8 cellular contexts compared by ENCODE assay signal in the genomic region with DNA sequence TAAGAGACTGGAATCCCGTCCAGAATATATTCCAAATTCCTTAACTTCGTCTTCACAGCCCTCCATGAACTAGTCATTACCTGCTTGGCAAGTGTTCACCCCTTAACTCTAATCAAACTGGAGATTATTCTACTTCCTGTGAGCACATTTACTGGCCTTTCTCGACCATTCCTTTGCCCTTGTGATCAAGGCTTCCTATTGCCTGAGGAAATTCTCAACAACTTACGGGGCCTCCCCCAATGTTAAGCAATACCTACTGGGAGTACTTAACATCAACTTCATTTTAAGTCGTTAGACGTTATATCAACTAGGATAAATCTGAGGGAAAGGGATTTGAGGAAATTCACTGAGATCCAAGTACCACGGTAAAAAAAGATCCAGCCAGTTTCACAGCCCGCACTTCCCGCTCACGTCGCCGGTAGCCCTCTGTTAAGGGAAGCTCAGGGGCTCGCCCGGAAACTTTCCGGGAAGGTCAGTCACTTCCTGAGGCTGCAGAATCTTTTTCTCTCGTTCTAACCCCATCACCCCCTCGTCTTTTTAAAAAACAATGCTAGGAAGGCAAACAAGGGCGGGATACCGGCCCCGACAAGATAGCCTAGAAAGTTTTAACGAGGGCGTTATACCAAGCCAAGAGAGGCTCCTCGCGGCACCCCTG. TPM values are rescaled to one million over a fixed set of nuclear protein-coding genes. Genes with fewer than 3 reads are reported as not detected.
A peak's percentile ranks its signal among the peaks of the same experiment; 100 is the strongest.
DNase-seq lines count a peak whose midpoint lies in the region; ATAC-seq, FAIRE-seq and TF ChIP-seq lines count a peak whose summit lies in the region.

No MANE protein-coding gene starts in this region.

- FAIRE-seq in GM12891 (lab: Jason Lieb, UNC), result peak; percentile 9
- FAIRE-seq in H1 (lab: Jason Lieb, UNC), result no peak

- H3K4ac ChIP-seq in H1 (replicated peaks; ENCODE audit: insufficient read length, low read depth, low read length), result peak overlapping the region; percentile 66

- H2BK5ac ChIP-seq in H1 (ENCODE audit: low read depth, low read length), result peak overlapping the region; percentile 99

- H3K36me3 Mint-ChIP-seq in naive B cell, result no peaks in the 10 kb centered on the region

- H3K9me3 ChIP-seq in SJSA1 (replicated peaks), result no peaks in the 10 kb centered on the region
- no peaks in the 10 kb centered on the region for H3K9me3 ChIP-seq in H1 (ENCODE audit: insufficient read depth in 2 of 2, low read depth in 1 of 2, low read length in 1 of 2)

- WGBS in H1 (ENCODE audit: extremely low coverage in 1 of 2, insufficient coverage in 1 of 2, insufficient read length in 1 of 2, insufficient replicate concordance in 2 of 2, low coverage in 1 of 2, low lambda C conversion rate in 2 of 2, missing lambda C conversion rate in 1 of 2), 2 experiments, result 2% methylated on average over 24 of the region's 24 CpGs; no CpG with 5 or more reads in 1 of the 2 experiments

- peaks cover 25 to 27% of the 10 kb centered on the region in 2 experiments for H4K20me1 ChIP-seq in H1 (replicated peaks in 1 of 2; ENCODE audit: control insufficient read depth in 1 of 2, insufficient read depth in 2 of 2, low read length in 2 of 2)

- H3K27me3 Mint-ChIP-seq in naive B cell, result no peaks in the 10 kb centered on the region

- H3K9me3 Mint-ChIP-seq in naive B cell, result no peaks in the 10 kb centered on the region

- peak overlapping the region; percentile 89 for H3K4me3 ChIP-seq in SJSA1
- H3K4me3 ChIP-seq in H1 (ENCODE audit: extremely low read depth in 1 of 4, insufficient read depth in 2 of 4, low read depth in 3 of 4, low read length in 4 of 4), result peak overlapping the region; percentile 96 to 99 (median 98)

- H3K79me1 ChIP-seq in H1 (ENCODE audit: low read depth, low read length), result no peaks in the 10 kb centered on the region

- peak overlapping the region in 5 of 6 donors; percentile 75 to 98 (median 95) for H3K27ac Mint-ChIP-seq in naive B cell

- no peak overlapping the region for H2BK20ac ChIP-seq in H1 (ENCODE audit: low read length)

- H3K9ac ChIP-seq in H1 (replicated peaks in 1 of 4; ENCODE audit: extremely low read depth in 1 of 4, low read depth in 3 of 4, low read length in 3 of 4), result peak overlapping the region; percentile 98 to 99 (median 99)

- H3K27ac ChIP-seq in SJSA1 (peak overlapping the region; percentile 89), H1 (ENCODE audit: low read depth, low read length) (peak overlapping the region; percentile 99)

- 0 out of 2 replicates have a peak overlapping the region, but pooled peaks have one; percentile 80 for H2AK5ac ChIP-seq in H1 (ENCODE audit: low read depth, low read length)

- peak overlapping the region; percentile 95 for H3K56ac ChIP-seq in H1 (replicated peaks; ENCODE audit: insufficient read length, low read depth, low read length)

- POLR2A ChIA-PET in H1 (lab: Charles Lee; ENCODE audit: partially characterized antibody), result interaction anchor here (0.9 to 3.9 kb wide), 19 partner anchors 10 to 412 kb away, joined by 3 to 53 read pairs (median 8); a partner anchor contains a TSS

- no peaks in the 10 kb centered on the region for H3K27me3 ChIP-seq in SJSA1 (replicated peaks)
- H3K27me3 ChIP-seq in H1 (replicated peaks in 1 of 4; ENCODE audit: control insufficient read depth in 3 of 4, extremely low read depth in 1 of 4, insufficient read depth in 3 of 4, low read length in 3 of 4), result no peaks in the 10 kb centered on the region

- H3K36me3 ChIP-seq in SJSA1 (peaks cover 39% of the 10 kb centered on the region), H1 (ENCODE audit: control insufficient read depth in 2 of 4, insufficient read depth in 4 of 4, low read length in 3 of 4) (peaks cover 0 to 20% (median 9%) of the 10 kb centered on the region in 4 experiments; a peak in 4 of 8 replicates)

- TF ChIP-seq POLR2A in GM12891 (IDR thresholded peaks at IDR 0.05; ENCODE audit: low read depth, low read length), result no peak
- peak in 1 of 2 experiments; percentile 22; a peak in 1 of 3 replicates for TF ChIP-seq POLR2A in H1 (IDR thresholded peaks at IDR 0.05; ENCODE audit: control extremely low read depth in 1 of 2, low read depth in 2 of 2, low read length in 2 of 2)

- H3K18ac ChIP-seq in H1 (ENCODE audit: extremely low read depth, low read length), result peak overlapping the region; percentile 98

- H3K23ac ChIP-seq in H1 (ENCODE audit: insufficient read length), result no peak overlapping the region

- peak overlapping the region; percentile 83 for H2BK12ac ChIP-seq in H1 (ENCODE audit: low read depth, low read length)

- TF ChIP-seq EP300 in H1 (IDR thresholded peaks at IDR 0.05; ENCODE audit: borderline replicate concordance in 1 of 2, low read depth in 2 of 2, low read length in 2 of 2), result no peak

- CTCF ChIA-PET in H1 (lab: Charles Lee; ENCODE audit: partially characterized antibody), result no interaction called here

- H2BK15ac ChIP-seq in H1 (ENCODE audit: low read length), result no peak overlapping the region

- no peak for TF ChIP-seq CTCF in H1 (IDR thresholded peaks at IDR 0.05; ENCODE audit: control extremely low read depth in 1 of 3, insufficient read depth in 1 of 3, low read depth in 1 of 3, low read length in 3 of 3)

- H3K4me2 ChIP-seq in H1 (ENCODE audit: insufficient read depth in 1 of 2, low read depth in 2 of 2, low read length in 2 of 2), result peak overlapping the region; percentile 68 to 83

- H3K4me3 Mint-ChIP-seq in naive B cell, result peak overlapping the region; percentile 92 to 98 (median 96)

- DNase-seq in ACHN, result peak; percentile 35
- DNase-seq in GM12891 (ENCODE audit: insufficient read length, low spot score), result no peak
- no peak for DNase-seq in SJSA1 (ENCODE audit: low read depth in 1 of 2, low spot score in 2 of 2)
- DNase-seq in H1 (ENCODE audit: low read depth in 1 of 2, low spot score in 2 of 2), result no peak
- no peak for DNase-seq in naive B cell
- no peak for DNase-seq in NK-92 treated with Interleukin-12 subunit alpha and Interleukin-12 subunit beta, amount 100 ng/mL, for 24 hours (lab: John Stamatoyannopoulos, UW)

- in situ Hi-C loops in ACHN (cut with HindIII; ENCODE audit: low pct_ligation_motif_present, low pct_unique_long_range_greater_than_20kb, low sequenced_read_pairs), result no loop called here

- H4K91ac ChIP-seq in H1 (replicated peaks; ENCODE audit: insufficient read length, low read length), result no peak overlapping the region

- peaks cover 9% of the 10 kb centered on the region for H3K23me2 ChIP-seq in H1 (ENCODE audit: low read depth, low read length)

- H3K4me1 Mint-ChIP-seq in naive B cell, result peaks cover 38 to 55% (median 45%) of the 10 kb centered on the region in 3 donors

- H2AFZ ChIP-seq in H1 (ENCODE audit: low read length), result no peak overlapping the region

- no peak for TF ChIP-seq RAD21 in H1 (IDR thresholded peaks at IDR 0.05 in 1 of 2, conservative IDR thresholded peaks at IDR 0.05 in 1 of 2; ENCODE audit: low read depth in 2 of 2, low read length in 2 of 2)

- H4K8ac ChIP-seq in H1 (ENCODE audit: extremely low read depth, insufficient read depth, low read length), result peak overlapping the region; percentile 99

- peaks cover 7% of the 10 kb centered on the region for H3K4me1 ChIP-seq in SJSA1 (replicated peaks)
- H3K4me1 ChIP-seq in H1 (replicated peaks in 1 of 4; ENCODE audit: control insufficient read depth in 3 of 4, insufficient read depth in 4 of 4, low read length in 3 of 4), result peaks cover 0 to 6% (median 0%) of the 10 kb centered on the region in 4 experiments; a peak in 3 of 7 replicates

- ATAC-seq in naive B cell (ENCODE audit: low read depth in 2 of 2) (no peak), HG03025 (IDR thresholded peaks at IDR 0.05; ENCODE audit: low FRiP score, unreplicated experiment) (no peak), GM18517 (IDR thresholded peaks at IDR 0.05; ENCODE audit: unreplicated experiment) (no peak)

- peaks cover 38 to 58% of the 10 kb centered on the region in 2 experiments for H3K79me2 ChIP-seq in H1 (ENCODE audit: control insufficient read depth in 1 of 2, insufficient read depth in 2 of 2, low read length in 2 of 2)

- peak overlapping the region; percentile 79 for H4K5ac ChIP-seq in H1 (ENCODE audit: insufficient read length, low read depth, low read length)

- H3K14ac ChIP-seq in H1 (ENCODE audit: insufficient read length), result peak overlapping the region; percentile 21

- H2BK120ac ChIP-seq in H1 (replicated peaks; ENCODE audit: low read depth, low read length), result no peak overlapping the region

TF ChIP-seq in GM12891, 5 proteins besides CTCF, POLR2A, EP300 and RAD21:
- TF ChIP-seq POLR2AphosphoS5 (IDR thresholded peaks at IDR 0.05; ENCODE audit: low read depth, low read length), result 0 out of 2 replicates have a peak, but pooled peaks have one; percentile 28
- TF ChIP-seq TAF1 (IDR thresholded peaks at IDR 0.05; ENCODE audit: low read depth, low read length), result no peak

TF ChIP-seq in H1, 55 proteins besides CTCF, POLR2A, EP300 and RAD21 (continues in another document):
- TF ChIP-seq CEBPB (IDR thresholded peaks at IDR 0.05; ENCODE audit: low read depth, low read length) (peak; percentile 61; the same call in 1 of the 2 replicates), EGR1 (IDR thresholded peaks at IDR 0.05; ENCODE audit: borderline replicate concordance, low read depth, low read length) (no peak), CBX8 (IDR thresholded peaks at IDR 0.05; ENCODE audit: borderline replicate concordance, low read depth, low read length) (no peak), GTF2F1 (IDR thresholded peaks at IDR 0.05; ENCODE audit: borderline replicate concordance, low read depth, low read length) (no peak), KDM5A (IDR thresholded peaks at IDR 0.05; ENCODE audit: low read length) (0 out of 2 replicates have a peak, but pooled peaks have one; percentile 14)
- TF ChIP-seq, protein P1, sequence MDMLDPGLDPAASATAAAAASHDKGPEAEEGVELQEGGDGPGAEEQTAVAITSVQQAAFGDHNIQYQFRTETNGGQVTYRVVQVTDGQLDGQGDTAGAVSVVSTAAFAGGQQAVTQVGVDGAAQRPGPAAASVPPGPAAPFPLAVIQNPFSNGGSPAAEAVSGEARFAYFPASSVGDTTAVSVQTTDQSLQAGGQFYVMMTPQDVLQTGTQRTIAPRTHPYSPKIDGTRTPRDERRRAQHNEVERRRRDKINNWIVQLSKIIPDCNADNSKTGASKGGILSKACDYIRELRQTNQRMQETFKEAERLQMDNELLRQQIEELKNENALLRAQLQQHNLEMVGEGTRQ (IDR thresholded peaks at IDR 0.05; ENCODE audit: low read length), result no peak

RNA-seq across cellular contexts. Expression of a gene that starts 0.9 kb away (rescaled TPM):
- polyA plus RNA-seq in GM12891 (2012; ENCODE audit: low read depth, missing spikeins), result 88.6 TPM
- 114 and 141 TPM in 2 replicates for total RNA-seq in SJSA1 (2014; rRNA removed; shearing (Covaris generic))
- 133 and 142 TPM in 2 replicates for total RNA-seq in H1 (2021; fragmentation: NEBNext Ultra II Directional; extraction: Animal tissue kit (Norgen Biotek cat#: 25700))
- polyA plus RNA-seq in H1 (2011; rRNA removed) (39.3 and 59.5 TPM in 2 replicates), naive B cell (ENCODE audit: low read depth in 6 of 6) (10 to 100 TPM; 17.5 to 24.6 (median 18.4) TPM)
- 85.8 TPM for polyA plus RNA-seq in H1 (2011; cell fraction: cytosol; rRNA removed)
- 28.8 TPM for polyA plus RNA-seq in H1 (2011; cell fraction: nucleus; rRNA removed)
- polyA plus RNA-seq in H1 (2012, experiment 1 of 2), result 102 to 153 TPM (median 112 TPM) in 4 replicates
- polyA plus RNA-seq in H1 (2012, experiment 2 of 2), result 16.1 TPM
- 219 TPM for polyA plus RNA-seq in H1 (2013, experiment 1 of 2)
- polyA plus RNA-seq in H1 (2013, experiment 2 of 2), result 221 TPM
- 34.5 and 39.4 TPM in 2 replicates for polyA minus RNA-seq in H1 (2011; rRNA and poly(A)+ RNA removed)
- polyA minus RNA-seq in H1 (2011; cell fraction: cytosol; rRNA and poly(A)+ RNA removed), result 28.8 TPM
- 25.4 TPM for polyA minus RNA-seq in H1 (2011; cell fraction: nucleus; rRNA and poly(A)+ RNA removed)
